1 cellular context compared by ENCODE assay signal in the genomic region with DNA sequence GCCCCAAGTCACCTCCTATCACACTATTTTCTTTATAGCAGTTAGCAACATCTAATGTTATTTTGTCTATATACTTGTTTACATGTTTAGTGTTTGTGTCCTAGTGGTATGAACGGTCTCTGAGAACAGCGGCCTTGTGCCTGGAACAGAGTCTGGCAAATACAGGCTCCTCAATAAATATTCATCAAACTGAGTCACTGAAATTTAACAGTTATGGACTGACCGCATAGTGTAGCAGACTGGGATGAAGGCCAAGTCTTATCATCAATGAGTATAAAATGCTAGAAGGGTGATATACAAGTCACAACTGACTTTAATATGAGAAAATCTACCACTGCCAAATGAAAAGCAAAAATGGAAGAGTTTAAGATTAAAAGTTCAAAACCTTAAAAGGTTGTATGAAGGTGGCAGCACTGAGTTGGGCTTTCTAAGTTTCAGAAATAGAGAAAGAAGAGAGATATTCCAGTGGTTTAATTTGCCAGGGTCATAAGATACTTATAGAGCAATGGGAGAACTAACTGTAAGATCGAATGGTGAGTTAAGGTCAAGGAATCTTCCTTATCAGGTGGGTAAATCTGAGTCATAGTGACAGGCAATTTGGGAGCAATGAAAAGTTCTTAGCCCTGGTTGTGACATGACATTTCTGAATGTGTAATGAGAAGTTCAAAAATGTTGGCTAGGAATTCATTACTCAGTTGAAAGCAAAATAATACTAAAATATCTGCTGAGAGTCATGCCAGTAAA.
TF ChIP-seq lines count a peak whose summit lies in the region.

No MANE protein-coding gene starts in this region.

TF ChIP-seq in HCT116, 20 proteins besides CTCF, POLR2A, EP300 and RAD21 (continued from another document):
- TF ChIP-seq, protein P1, sequence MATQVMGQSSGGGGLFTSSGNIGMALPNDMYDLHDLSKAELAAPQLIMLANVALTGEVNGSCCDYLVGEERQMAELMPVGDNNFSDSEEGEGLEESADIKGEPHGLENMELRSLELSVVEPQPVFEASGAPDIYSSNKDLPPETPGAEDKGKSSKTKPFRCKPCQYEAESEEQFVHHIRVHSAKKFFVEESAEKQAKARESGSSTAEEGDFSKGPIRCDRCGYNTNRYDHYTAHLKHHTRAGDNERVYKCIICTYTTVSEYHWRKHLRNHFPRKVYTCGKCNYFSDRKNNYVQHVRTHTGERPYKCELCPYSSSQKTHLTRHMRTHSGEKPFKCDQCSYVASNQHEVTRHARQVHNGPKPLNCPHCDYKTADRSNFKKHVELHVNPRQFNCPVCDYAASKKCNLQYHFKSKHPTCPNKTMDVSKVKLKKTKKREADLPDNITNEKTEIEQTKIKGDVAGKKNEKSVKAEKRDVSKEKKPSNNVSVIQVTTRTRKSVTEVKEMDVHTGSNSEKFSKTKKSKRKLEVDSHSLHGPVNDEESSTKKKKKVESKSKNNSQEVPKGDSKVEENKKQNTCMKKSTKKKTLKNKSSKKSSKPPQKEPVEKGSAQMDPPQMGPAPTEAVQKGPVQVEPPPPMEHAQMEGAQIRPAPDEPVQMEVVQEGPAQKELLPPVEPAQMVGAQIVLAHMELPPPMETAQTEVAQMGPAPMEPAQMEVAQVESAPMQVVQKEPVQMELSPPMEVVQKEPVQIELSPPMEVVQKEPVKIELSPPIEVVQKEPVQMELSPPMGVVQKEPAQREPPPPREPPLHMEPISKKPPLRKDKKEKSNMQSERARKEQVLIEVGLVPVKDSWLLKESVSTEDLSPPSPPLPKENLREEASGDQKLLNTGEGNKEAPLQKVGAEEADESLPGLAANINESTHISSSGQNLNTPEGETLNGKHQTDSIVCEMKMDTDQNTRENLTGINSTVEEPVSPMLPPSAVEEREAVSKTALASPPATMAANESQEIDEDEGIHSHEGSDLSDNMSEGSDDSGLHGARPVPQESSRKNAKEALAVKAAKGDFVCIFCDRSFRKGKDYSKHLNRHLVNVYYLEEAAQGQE (IDR thresholded peaks at IDR 0.05; ENCODE audit: low read depth), result no peak
- TF ChIP-seq ELF1 (IDR thresholded peaks at IDR 0.05; ENCODE audit: borderline replicate concordance, low read depth) (no peak), POLR2AphosphoS5 (IDR thresholded peaks at IDR 0.05; ENCODE audit: low read depth, low read length) (no peak), EGR1 (IDR thresholded peaks at IDR 0.05; ENCODE audit: low read depth) (no peak), EZH2phosphoT487 (IDR thresholded peaks at IDR 0.05; ENCODE audit: borderline replicate concordance) (no peak), CEBPB (IDR thresholded peaks at IDR 0.05; ENCODE audit: low read depth) (peak; percentile 58; the same call in 1 of the 2 replicates), TCF7L2 (IDR thresholded peaks at IDR 0.05; ENCODE audit: borderline replicate concordance, extremely low read depth, insufficient read depth, insufficient read length) (no peak), YY1 (IDR thresholded peaks at IDR 0.05; ENCODE audit: extremely low read depth, insufficient replicate concordance, low read depth, low read length) (no peak)
- TF ChIP-seq, protein P2, sequence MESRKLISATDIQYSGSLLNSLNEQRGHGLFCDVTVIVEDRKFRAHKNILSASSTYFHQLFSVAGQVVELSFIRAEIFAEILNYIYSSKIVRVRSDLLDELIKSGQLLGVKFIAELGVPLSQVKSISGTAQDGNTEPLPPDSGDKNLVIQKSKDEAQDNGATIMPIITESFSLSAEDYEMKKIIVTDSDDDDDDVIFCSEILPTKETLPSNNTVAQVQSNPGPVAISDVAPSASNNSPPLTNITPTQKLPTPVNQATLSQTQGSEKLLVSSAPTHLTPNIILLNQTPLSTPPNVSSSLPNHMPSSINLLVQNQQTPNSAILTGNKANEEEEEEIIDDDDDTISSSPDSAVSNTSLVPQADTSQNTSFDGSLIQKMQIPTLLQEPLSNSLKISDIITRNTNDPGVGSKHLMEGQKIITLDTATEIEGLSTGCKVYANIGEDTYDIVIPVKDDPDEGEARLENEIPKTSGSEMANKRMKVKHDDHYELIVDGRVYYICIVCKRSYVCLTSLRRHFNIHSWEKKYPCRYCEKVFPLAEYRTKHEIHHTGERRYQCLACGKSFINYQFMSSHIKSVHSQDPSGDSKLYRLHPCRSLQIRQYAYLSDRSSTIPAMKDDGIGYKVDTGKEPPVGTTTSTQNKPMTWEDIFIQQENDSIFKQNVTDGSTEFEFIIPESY (IDR thresholded peaks at IDR 0.05; ENCODE audit: extremely low read depth, insufficient replicate concordance, low read length), result no peak
- TF ChIP-seq, protein P3, sequence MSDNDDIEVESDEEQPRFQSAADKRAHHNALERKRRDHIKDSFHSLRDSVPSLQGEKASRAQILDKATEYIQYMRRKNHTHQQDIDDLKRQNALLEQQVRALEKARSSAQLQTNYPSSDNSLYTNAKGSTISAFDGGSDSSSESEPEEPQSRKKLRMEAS (IDR thresholded peaks at IDR 0.05), result no peak
